ENCODE assay signal across 1 cellular context in the genomic region with DNA sequence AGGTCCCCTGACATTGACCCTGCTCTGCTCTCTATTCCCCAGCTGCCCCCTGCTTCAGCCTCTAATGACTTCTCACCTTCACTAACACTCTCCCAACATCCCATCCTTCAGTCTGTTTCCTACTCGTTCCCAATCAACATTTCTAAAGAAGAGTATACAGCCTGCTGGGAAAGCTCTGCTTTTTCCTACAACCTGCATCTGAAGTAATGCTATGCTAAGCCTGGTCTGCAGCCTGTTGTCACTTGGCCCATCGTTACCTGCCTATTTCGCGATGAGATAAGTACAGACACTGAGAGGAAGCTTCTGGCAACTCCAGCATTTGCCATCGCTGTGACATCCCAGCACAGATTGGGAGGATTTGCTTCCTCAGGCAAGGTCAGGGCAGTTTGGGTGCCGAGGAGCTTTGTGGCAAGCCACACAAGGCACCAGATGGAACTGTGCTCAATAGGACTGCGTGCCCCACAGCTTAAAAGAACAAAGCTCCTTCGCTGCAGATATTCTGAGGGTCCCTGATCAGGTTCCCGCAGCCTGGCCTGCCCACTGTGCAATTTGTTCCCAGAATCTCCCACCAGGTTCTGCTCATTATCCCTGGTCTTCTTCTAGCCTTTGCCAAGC.
TF ChIP-seq lines count a peak whose summit lies in the region.

No MANE protein-coding gene starts in this region.

TF ChIP-seq in GM23338, 12 proteins besides CTCF, POLR2A, EP300 and RAD21 (continued from another document):
- TF ChIP-seq, protein P1, sequence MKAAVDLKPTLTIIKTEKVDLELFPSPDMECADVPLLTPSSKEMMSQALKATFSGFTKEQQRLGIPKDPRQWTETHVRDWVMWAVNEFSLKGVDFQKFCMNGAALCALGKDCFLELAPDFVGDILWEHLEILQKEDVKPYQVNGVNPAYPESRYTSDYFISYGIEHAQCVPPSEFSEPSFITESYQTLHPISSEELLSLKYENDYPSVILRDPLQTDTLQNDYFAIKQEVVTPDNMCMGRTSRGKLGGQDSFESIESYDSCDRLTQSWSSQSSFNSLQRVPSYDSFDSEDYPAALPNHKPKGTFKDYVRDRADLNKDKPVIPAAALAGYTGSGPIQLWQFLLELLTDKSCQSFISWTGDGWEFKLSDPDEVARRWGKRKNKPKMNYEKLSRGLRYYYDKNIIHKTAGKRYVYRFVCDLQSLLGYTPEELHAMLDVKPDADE (IDR thresholded peaks at IDR 0.05): no peak
- TF ChIP-seq EZH2 (IDR thresholded peaks at IDR 0.05; ENCODE audit: low read depth, unreplicated experiment) (no peak), NANOG (IDR thresholded peaks at IDR 0.05; ENCODE audit: borderline replicate concordance) (no peak), ZNF114 (CRISPR knock-in tag; IDR thresholded peaks at IDR 0.05) (no peak), ZNF331 (CRISPR knock-in tag; IDR thresholded peaks at IDR 0.05; ENCODE audit: low read depth) (no peak)
- TF ChIP-seq, protein P2, sequence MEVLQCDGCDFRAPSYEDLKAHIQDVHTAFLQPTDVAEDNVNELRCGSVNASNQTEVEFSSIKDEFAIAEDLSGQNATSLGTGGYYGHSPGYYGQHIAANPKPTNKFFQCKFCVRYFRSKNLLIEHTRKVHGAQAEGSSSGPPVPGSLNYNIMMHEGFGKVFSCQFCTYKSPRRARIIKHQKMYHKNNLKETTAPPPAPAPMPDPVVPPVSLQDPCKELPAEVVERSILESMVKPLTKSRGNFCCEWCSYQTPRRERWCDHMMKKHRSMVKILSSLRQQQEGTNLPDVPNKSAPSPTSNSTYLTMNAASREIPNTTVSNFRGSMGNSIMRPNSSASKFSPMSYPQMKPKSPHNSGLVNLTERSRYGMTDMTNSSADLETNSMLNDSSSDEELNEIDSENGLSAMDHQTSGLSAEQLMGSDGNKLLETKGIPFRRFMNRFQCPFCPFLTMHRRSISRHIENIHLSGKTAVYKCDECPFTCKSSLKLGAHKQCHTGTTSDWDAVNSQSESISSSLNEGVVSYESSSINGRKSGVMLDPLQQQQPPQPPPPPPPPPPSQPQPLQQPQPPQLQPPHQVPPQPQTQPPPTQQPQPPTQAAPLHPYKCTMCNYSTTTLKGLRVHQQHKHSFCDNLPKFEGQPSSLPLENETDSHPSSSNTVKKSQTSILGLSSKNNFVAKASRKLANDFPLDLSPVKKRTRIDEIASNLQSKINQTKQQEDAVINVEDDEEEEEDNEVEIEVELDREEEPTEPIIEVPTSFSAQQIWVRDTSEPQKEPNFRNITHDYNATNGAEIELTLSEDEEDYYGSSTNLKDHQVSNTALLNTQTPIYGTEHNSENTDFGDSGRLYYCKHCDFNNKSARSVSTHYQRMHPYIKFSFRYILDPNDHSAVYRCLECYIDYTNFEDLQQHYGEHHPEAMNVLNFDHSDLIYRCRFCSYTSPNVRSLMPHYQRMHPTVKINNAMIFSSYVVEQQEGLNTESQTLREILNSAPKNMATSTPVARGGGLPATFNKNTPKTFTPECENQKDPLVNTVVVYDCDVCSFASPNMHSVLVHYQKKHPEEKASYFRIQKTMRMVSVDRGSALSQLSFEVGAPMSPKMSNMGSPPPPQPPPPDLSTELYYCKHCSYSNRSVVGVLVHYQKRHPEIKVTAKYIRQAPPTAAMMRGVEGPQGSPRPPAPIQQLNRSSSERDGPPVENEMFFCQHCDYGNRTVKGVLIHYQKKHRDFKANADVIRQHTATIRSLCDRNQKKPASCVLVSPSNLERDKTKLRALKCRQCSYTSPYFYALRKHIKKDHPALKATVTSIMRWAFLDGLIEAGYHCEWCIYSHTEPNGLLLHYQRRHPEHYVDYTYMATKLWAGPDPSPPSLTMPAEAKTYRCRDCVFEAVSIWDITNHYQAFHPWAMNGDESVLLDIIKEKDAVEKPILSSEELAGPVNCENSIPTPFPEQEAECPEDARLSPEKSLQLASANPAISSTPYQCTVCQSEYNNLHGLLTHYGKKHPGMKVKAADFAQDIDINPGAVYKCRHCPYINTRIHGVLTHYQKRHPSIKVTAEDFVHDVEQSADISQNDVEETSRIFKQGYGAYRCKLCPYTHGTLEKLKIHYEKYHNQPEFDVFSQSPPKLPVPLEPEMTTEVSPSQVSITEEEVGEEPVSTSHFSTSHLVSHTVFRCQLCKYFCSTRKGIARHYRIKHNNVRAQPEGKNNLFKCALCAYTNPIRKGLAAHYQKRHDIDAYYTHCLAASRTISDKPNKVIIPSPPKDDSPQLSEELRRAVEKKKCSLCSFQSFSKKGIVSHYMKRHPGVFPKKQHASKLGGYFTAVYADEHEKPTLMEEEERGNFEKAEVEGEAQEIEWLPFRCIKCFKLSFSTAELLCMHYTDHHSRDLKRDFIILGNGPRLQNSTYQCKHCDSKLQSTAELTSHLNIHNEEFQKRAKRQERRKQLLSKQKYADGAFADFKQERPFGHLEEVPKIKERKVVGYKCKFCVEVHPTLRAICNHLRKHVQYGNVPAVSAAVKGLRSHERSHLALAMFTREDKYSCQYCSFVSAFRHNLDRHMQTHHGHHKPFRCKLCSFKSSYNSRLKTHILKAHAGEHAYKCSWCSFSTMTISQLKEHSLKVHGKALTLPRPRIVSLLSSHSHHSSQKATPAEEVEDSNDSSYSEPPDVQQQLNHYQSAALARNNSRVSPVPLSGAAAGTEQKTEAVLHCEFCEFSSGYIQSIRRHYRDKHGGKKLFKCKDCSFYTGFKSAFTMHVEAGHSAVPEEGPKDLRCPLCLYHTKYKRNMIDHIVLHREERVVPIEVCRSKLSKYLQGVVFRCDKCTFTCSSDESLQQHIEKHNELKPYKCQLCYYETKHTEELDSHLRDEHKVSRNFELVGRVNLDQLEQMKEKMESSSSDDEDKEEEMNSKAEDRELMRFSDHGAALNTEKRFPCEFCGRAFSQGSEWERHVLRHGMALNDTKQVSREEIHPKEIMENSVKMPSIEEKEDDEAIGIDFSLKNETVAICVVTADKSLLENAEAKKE (CRISPR knock-in tag; IDR thresholded peaks at IDR 0.05): peak; percentile 80
TF ChIP-seq in GM23338: peak in this region for 1.
